In the genomic region with DNA sequence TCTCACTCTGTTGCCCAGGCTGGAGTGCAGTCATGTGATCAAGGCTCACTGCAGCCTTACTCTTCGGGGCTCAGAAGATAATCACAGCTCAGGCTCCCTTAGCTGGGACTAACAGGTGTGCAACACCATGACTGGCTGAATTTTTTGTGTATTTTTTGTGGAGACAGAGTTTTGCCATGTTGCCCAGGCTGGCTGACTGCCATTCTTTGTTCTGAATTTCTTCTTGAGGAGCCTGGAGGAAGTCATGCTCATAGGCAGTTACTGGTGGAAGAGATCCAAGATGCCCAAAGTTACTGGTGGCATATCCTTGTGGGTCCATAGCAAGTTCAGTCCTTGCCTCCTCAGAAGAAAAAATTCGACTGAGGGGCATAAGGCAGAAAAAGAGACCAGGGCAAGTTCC, we compare ENCODE assay signal across 22 cellular contexts. TPM values are rescaled to one million over a fixed set of nuclear protein-coding genes. Genes with fewer than 3 reads are reported as not detected.
DNase-seq lines count a peak whose midpoint lies in the region; ATAC-seq, FAIRE-seq and TF ChIP-seq lines count a peak whose summit lies in the region.
"Had no signal": no experiment of that assay in that cellular context is flagged by ENCODE, and none has a peak within 500 bp of the region (broad histone marks: within the 10 kb centered on the region; RNA-seq: fewer than 3 reads in every experiment).

No MANE protein-coding gene starts in this region.

- TF ChIP-seq EP300 in HepG2 (IDR thresholded peaks at IDR 0.05; ENCODE audit: low read depth in 2 of 2, low read length in 2 of 2) (no peak), HepG2 (CRISPR knock-in tag; IDR thresholded peaks at IDR 0.05; ENCODE audit: borderline replicate concordance) (no peak), tibial nerve (IDR thresholded peaks at IDR 0.05) (no peak), upper lobe of left lung (IDR thresholded peaks at IDR 0.05) (no peak)

- no peak for DNase-seq in HepG2 (ENCODE audit: low spot score)
- no peak for DNase-seq in right lobe of liver
- DNase-seq in endothelial cell of umbilical vein (ENCODE audit: low read depth, low spot score) = peak; percentile 21
- DNase-seq in myocyte (ENCODE audit: low read depth) = peak; percentile 11
- no peak for DNase-seq in tibial nerve (ENCODE audit: low spot score in 2 of 2)
- no peak for DNase-seq in cerebellar cortex (ENCODE audit: low spot score)
- DNase-seq in upper lobe of left lung = no peak
- DNase-seq: CD4-positive, alpha-beta T cell; CD8-positive, alpha-beta memory T cell; DMS 273 treated with DMSO at 0.1 percent for 48 hours; DMS79; EL; GDM1; GOT3; HFFc6 had no signal

- POLR2A ChIA-PET in HepG2 (lab: Yijun Ruan, JAX) = no interaction called here
- POLR2A ChIA-PET in endothelial cell of umbilical vein (lab: Charles Lee) = no interaction called here

- in situ Hi-C loops in HepG2 (cut with HindIII; ENCODE audit: extremely low pct_ligation_motif_present, low pct_unique_long_range_greater_than_20kb) = no loop called here

- no peak overlapping the region for H3K27ac ChIP-seq in HepG2 (ENCODE audit: extremely low read length, insufficient read depth, low read length)
- H3K27ac ChIP-seq in right lobe of liver = no peak overlapping the region
- H3K27ac ChIP-seq in endothelial cell of umbilical vein (ENCODE audit: insufficient read depth, low read depth, low read length) = no peak overlapping the region
- no peak overlapping the region for H3K27ac ChIP-seq in tibial nerve
- H3K27ac ChIP-seq in upper lobe of left lung = no peak overlapping the region
- H3K27ac ChIP-seq: 22Rv1, BLaER1 had no signal

- H3K4me3 ChIP-seq in HepG2 (replicated peaks in 1 of 3; ENCODE audit: insufficient read depth in 1 of 3, low read depth in 2 of 3, low read length in 3 of 3) (no peak overlapping the region), right lobe of liver (no peak overlapping the region), endothelial cell of umbilical vein (replicated peaks in 1 of 3; ENCODE audit: insufficient read depth in 1 of 3, low read depth in 1 of 3, low read length in 3 of 3) (no peak overlapping the region), tibial nerve (no peak overlapping the region), upper lobe of left lung (no peak overlapping the region)
- H3K4me3 ChIP-seq: BLaER1, GM12878, HAP-1 had no signal

- TF ChIP-seq POLR2A in HepG2 (IDR thresholded peaks at IDR 0.05; ENCODE audit: insufficient read depth in 1 of 2, low read depth in 2 of 2, low read length in 2 of 2) (no peak), right lobe of liver (IDR thresholded peaks at IDR 0.05) (no peak), endothelial cell of umbilical vein (IDR thresholded peaks at IDR 0.05; ENCODE audit: low read depth, low read length) (no peak), tibial nerve (IDR thresholded peaks at IDR 0.05) (no peak), upper lobe of left lung (IDR thresholded peaks at IDR 0.05) (no peak)

- 18% methylated on average over 2 of the region's 2 CpGs for WGBS in HepG2 (ENCODE audit: low lambda C conversion rate)
- WGBS in right lobe of liver (ENCODE audit: insufficient coverage, low coverage, low lambda C conversion rate, missing lambda C conversion rate) = 74% methylated on average over 2 of the region's 2 CpGs
- 80 to 88% methylated on average over 2 of the region's 2 CpGs for WGBS in tibial nerve, 2 donors
- WGBS in upper lobe of left lung, 2 donors = 56 to 88% methylated on average over 2 of the region's 2 CpGs

- no peaks in the 10 kb centered on the region for H3K9me3 ChIP-seq in HepG2 (ENCODE audit: low read length)
- H3K9me3 ChIP-seq in right lobe of liver = peaks cover 0 to 12% (median 0%) of the 10 kb centered on the region in 4 donors
- no peaks in the 10 kb centered on the region for H3K9me3 ChIP-seq in endothelial cell of umbilical vein (replicated peaks; ENCODE audit: control insufficient read depth, insufficient read depth, low read length)
- H3K9me3 ChIP-seq in tibial nerve = peaks cover 0 to 33% (median 5%) of the 10 kb centered on the region in 4 donors
- peaks cover 5 to 16% (median 8%) of the 10 kb centered on the region in 4 donors for H3K9me3 ChIP-seq in upper lobe of left lung
- H3K9me3 ChIP-seq: HAP-1 had no signal

- H3K4me1 ChIP-seq in HepG2 (ENCODE audit: insufficient read depth, low read length) = no peaks in the 10 kb centered on the region
- no peaks in the 10 kb centered on the region for H3K4me1 ChIP-seq in right lobe of liver
- no peaks in the 10 kb centered on the region for H3K4me1 ChIP-seq in endothelial cell of umbilical vein (ENCODE audit: control insufficient read depth, extremely low read depth, insufficient read depth, low read length)
- H3K4me1 ChIP-seq in tibial nerve = no peaks in the 10 kb centered on the region
- no peaks in the 10 kb centered on the region for H3K4me1 ChIP-seq in upper lobe of left lung
- H3K4me1 ChIP-seq: HAP-1 had no signal

- ATAC-seq in HepG2 (no peak), right lobe of liver (no peak), upper lobe of left lung (ENCODE audit: low FRiP score in 2 of 2) (no peak)
- ATAC-seq: GM12878 had no signal

- H3K79me2 ChIP-seq in HepG2 (ENCODE audit: insufficient read depth, low read length) = no peaks in the 10 kb centered on the region
- no peaks in the 10 kb centered on the region for H3K79me2 ChIP-seq in endothelial cell of umbilical vein (ENCODE audit: control insufficient read depth, insufficient read depth, low read length)

- no peak for TF ChIP-seq RAD21 in HepG2 (CRISPR knock-in tag; IDR thresholded peaks at IDR 0.05)

- H3K9me1 ChIP-seq in endothelial cell of umbilical vein (replicated peaks; ENCODE audit: control insufficient read depth, extremely low read depth, insufficient read depth, low read length) = no peaks in the 10 kb centered on the region

- intact Hi-C loops in HepG2 (cut with micrococcal nuclease; ENCODE audit: unreplicated experiment) (no loop called here), right lobe of liver (cut with DNase I) (no loop called here), endothelial cell of umbilical vein (cut with micrococcal nuclease) (no loop called here)

- no peak overlapping the region for H2AFZ ChIP-seq in HepG2 (ENCODE audit: low read length)
- H2AFZ ChIP-seq in endothelial cell of umbilical vein (ENCODE audit: low read depth, low read length) = no peak overlapping the region

- no peak overlapping the region for H3K4me2 ChIP-seq in HepG2 (ENCODE audit: low read depth, low read length)
- H3K4me2 ChIP-seq in endothelial cell of umbilical vein (ENCODE audit: insufficient read depth, low read length) = no peak overlapping the region
- H3K4me2 ChIP-seq: BLaER1 had no signal

- dilution Hi-C loops in endothelial cell of umbilical vein (cut with MboI; ENCODE audit: extremely low pct_ligation_motif_present, low sequenced_read_pairs) = no loop called here

- FAIRE-seq in HepG2 (lab: Jason Lieb, UNC) (no peak), endothelial cell of umbilical vein (lab: Jason Lieb, UNC) (no peak)
- FAIRE-seq: A204.1, D721Med, GM12878, H54 had no signal

- BruUV-seq in HepG2 (replicated peaks; lab: Mats Ljungman, UMichigan) = no TSS peak
- no TSS peak for BruUV-seq in endothelial cell of umbilical vein (replicated peaks; lab: Mats Ljungman, UMichigan)

- CTCF ChIA-PET in HepG2 (lab: Yijun Ruan, JAX; ENCODE audit: low intra/inter-chr PET ratio, low total read pairs) (no interaction called here), endothelial cell of umbilical vein (lab: Charles Lee) (no interaction called here)

- no peaks in the 10 kb centered on the region for H3K36me3 ChIP-seq in HepG2 (replicated peaks in 1 of 2; ENCODE audit: control insufficient read depth in 1 of 2, insufficient read depth in 2 of 2, low read length in 2 of 2)
- no peaks in the 10 kb centered on the region for H3K36me3 ChIP-seq in right lobe of liver
- no peaks in the 10 kb centered on the region for H3K36me3 ChIP-seq in endothelial cell of umbilical vein (ENCODE audit: control insufficient read depth in 2 of 2, extremely low read depth in 1 of 2, insufficient read depth in 2 of 2, low read length in 2 of 2)
- peaks cover 0 to 29% (median 0%) of the 10 kb centered on the region in 3 donors for H3K36me3 ChIP-seq in tibial nerve
- no peaks in the 10 kb centered on the region for H3K36me3 ChIP-seq in upper lobe of left lung
- H3K36me3 ChIP-seq: BLaER1, HAP-1 had no signal

- TF ChIP-seq CTCF in HepG2 (CRISPR knock-in tag; IDR thresholded peaks at IDR 0.05) (no peak), right lobe of liver (IDR thresholded peaks at IDR 0.05) (no peak), endothelial cell of umbilical vein (IDR thresholded peaks at IDR 0.05; ENCODE audit: extremely low read depth in 1 of 2, insufficient read depth in 1 of 2, low read depth in 1 of 2, low read length in 2 of 2) (no peak), tibial nerve (IDR thresholded peaks at IDR 0.05) (no peak), upper lobe of left lung (IDR thresholded peaks at IDR 0.05) (no peak)

- H4K20me1 ChIP-seq in HepG2 (ENCODE audit: insufficient read depth, low read length) (no peaks in the 10 kb centered on the region), endothelial cell of umbilical vein (replicated peaks; ENCODE audit: control insufficient read depth, extremely low read depth, insufficient read depth, low read length) (no peaks in the 10 kb centered on the region)
- H4K20me1 ChIP-seq: BLaER1 had no signal

- H3K27me3 ChIP-seq in HepG2 (ENCODE audit: control insufficient read depth in 1 of 2, insufficient read depth in 2 of 2, low read length in 2 of 2) (no peaks in the 10 kb centered on the region), right lobe of liver (no peaks in the 10 kb centered on the region), endothelial cell of umbilical vein (ENCODE audit: control insufficient read depth in 2 of 2, insufficient read depth in 2 of 2, low read length in 2 of 2) (no peaks in the 10 kb centered on the region), tibial nerve (no peaks in the 10 kb centered on the region), upper lobe of left lung (no peaks in the 10 kb centered on the region)
- H3K27me3 ChIP-seq: BLaER1 had no signal

- no peak overlapping the region for H3K9ac ChIP-seq in HepG2 (ENCODE audit: insufficient read depth, low read depth, low read length)
- H3K9ac ChIP-seq in endothelial cell of umbilical vein (replicated peaks; ENCODE audit: extremely low read depth, insufficient read depth, low read length) = no peak overlapping the region
- H3K9ac ChIP-seq: BLaER1 had no signal

RNA-seq across cellular contexts. Expression of a gene that starts 16.6 kb away (rescaled TPM):
- total RNA-seq in HepG2 (2016; rRNA removed; fragmentation: Illumina TruSeq; extraction: Trizol) (48.3 and 56.7 TPM in 2 replicates), right lobe of liver (10 to 100 TPM; 20.5 to 39.2 (median 33.1) TPM), endothelial cell of umbilical vein (89.7 and 90.5 TPM in 2 replicates), myocyte (24.3 and 24.4 TPM in 2 replicates), tibial nerve (10 to 100 TPM; 51.4 to 71.4 (median 53.9) TPM), upper lobe of left lung (10 to 100 TPM; 60.2 to 81.4 (median 65.8) TPM)
- 35.3 and 36.1 TPM in 2 replicates for total RNA-seq in HepG2 (2016; cell fraction: cytosol; rRNA removed; fragmentation: Illumina TruSeq; extraction: Trizol; ENCODE audit: low read depth)
- 49.2 and 49.4 TPM in 2 replicates for total RNA-seq in HepG2 (2016; cell fraction: insoluble cytoplasmic fraction; rRNA removed; fragmentation: Illumina TruSeq; extraction: Trizol)
- 55.1 and 56.2 TPM in 2 replicates for total RNA-seq in HepG2 (2016; cell fraction: membrane; rRNA removed; fragmentation: Illumina TruSeq; extraction: Trizol)
- total RNA-seq in HepG2 (2016; cell fraction: nucleus; rRNA removed; fragmentation: Illumina TruSeq; extraction: Trizol) = 67.4 and 77.3 TPM in 2 replicates
- polyA plus RNA-seq in HepG2 (2011; rRNA removed) (71.0 and 79.9 TPM in 2 replicates), endothelial cell of umbilical vein (42.3 and 60.2 TPM in 2 replicates)
- polyA plus RNA-seq in HepG2 (2011; cell fraction: cytosol; rRNA removed) = 25.7 and 36.4 TPM in 2 replicates
- 113 and 124 TPM in 2 replicates for polyA plus RNA-seq in HepG2 (2011; cell fraction: nucleus; rRNA removed)
- polyA plus RNA-seq in HepG2 (2012) = 41.9 and 51.9 TPM in 2 replicates
- polyA plus RNA-seq in HepG2 (2016; cell fraction: cytosol; fragmentation: Illumina TruSeq; extraction: Trizol; ENCODE audit: low read depth) = 10.7 and 11.9 TPM in 2 replicates
- polyA plus RNA-seq in HepG2 (2016; cell fraction: insoluble cytoplasmic fraction; fragmentation: Illumina TruSeq; extraction: Trizol; ENCODE audit: low read depth) = 87.2 and 101 TPM in 2 replicates
- polyA plus RNA-seq in HepG2 (2016; cell fraction: membrane; fragmentation: Illumina TruSeq; extraction: Trizol; ENCODE audit: low read depth) = 50.8 and 53.0 TPM in 2 replicates
- 138 and 140 TPM in 2 replicates for polyA plus RNA-seq in HepG2 (2016; cell fraction: nucleus; fragmentation: Illumina TruSeq; extraction: Trizol; ENCODE audit: insufficient read depth, low read depth)
- polyA minus RNA-seq in HepG2 (2011; rRNA and poly(A)+ RNA removed; ENCODE audit: low replicate concordance) = 50.1 and 65.5 TPM in 2 replicates
- 33.4 and 39.2 TPM in 2 replicates for polyA minus RNA-seq in HepG2 (2011; cell fraction: cytosol; rRNA and poly(A)+ RNA removed)
- polyA minus RNA-seq in HepG2 (2011; cell fraction: nucleus; rRNA and poly(A)+ RNA removed) = 129 and 147 TPM in 2 replicates
- polyA plus RNA-seq in endothelial cell of umbilical vein (2011; cell fraction: cytosol; rRNA removed) = 59.5 and 64.2 TPM in 2 replicates
- polyA plus RNA-seq in endothelial cell of umbilical vein (2011; cell fraction: nucleus; rRNA removed) = 350 and 403 TPM in 2 replicates
- polyA plus RNA-seq in endothelial cell of umbilical vein (2012) = 49.9 and 89.5 TPM in 2 replicates
- 124 and 125 TPM in 2 replicates for polyA minus RNA-seq in endothelial cell of umbilical vein
- 49.2 TPM for polyA minus RNA-seq in endothelial cell of umbilical vein (2011; cell fraction: cytosol; rRNA and poly(A)+ RNA removed)
- polyA minus RNA-seq in endothelial cell of umbilical vein (2011; cell fraction: nucleus; rRNA and poly(A)+ RNA removed) = 85.7 and 127 TPM in 2 replicates
- polyA plus RNA-seq in myocyte (2012) = 26.7 TPM

Comparison
In these comparisons a context has a peak if more than half of its experiments do, and no peak if none do; other contexts are left out.
1. DNase-seq: peak in endothelial cell of umbilical vein (single experiment) and myocyte (single experiment); none in HepG2 (single experiment), right lobe of liver (0 of 3), tibial nerve (0 of 2), cerebellar cortex (single experiment) and upper lobe of left lung (0 of 2).